In genomic region chr19:10998045-10998533, GRCh38 we compare ENCODE assay signal across 1 cellular context.
TF ChIP-seq lines count a peak whose summit lies in the region.

No MANE protein-coding gene starts in this region.

TF ChIP-seq in HepG2, 621 proteins besides CTCF, POLR2A, EP300 and RAD21 (continued from another document and continues in another):
- no peak for TF ChIP-seq GMEB1 (CRISPR knock-in tag; IDR thresholded peaks at IDR 0.05; ENCODE audit: borderline replicate concordance)
- no peak for TF ChIP-seq MBD4 (IDR thresholded peaks at IDR 0.05; ENCODE audit: borderline replicate concordance, low read length)
- no peak for TF ChIP-seq TCF7L2 (IDR thresholded peaks at IDR 0.05; ENCODE audit: low read depth, low read length)
- peak; percentile 41; the same call in 1 of the 2 replicates for TF ChIP-seq TBX2 (CRISPR knock-in tag; IDR thresholded peaks at IDR 0.05; ENCODE audit: borderline replicate concordance)
- TF ChIP-seq ZUFSP (CRISPR knock-in tag; IDR thresholded peaks at IDR 0.05; ENCODE audit: borderline replicate concordance): no peak
- no peak for TF ChIP-seq ZNF318 (CRISPR knock-in tag; IDR thresholded peaks at IDR 0.05)
- peak; percentile 47; the same call in 1 of the 2 replicates for TF ChIP-seq ZNF362 (CRISPR knock-in tag; IDR thresholded peaks at IDR 0.05; ENCODE audit: borderline replicate concordance)
- no peak for TF ChIP-seq ASH2L (IDR thresholded peaks at IDR 0.05; ENCODE audit: insufficient read length, low read depth, low read length)
- no peak for TF ChIP-seq ZGPAT (CRISPR knock-in tag; IDR thresholded peaks at IDR 0.05)
- no peak for TF ChIP-seq ZNF777 (CRISPR knock-in tag; IDR thresholded peaks at IDR 0.05)
- TF ChIP-seq RCOR2 (CRISPR knock-in tag; IDR thresholded peaks at IDR 0.05): 0 out of 2 replicates have a peak, but pooled peaks have one; percentile 19
- no peak for TF ChIP-seq REXO4 (CRISPR knock-in tag; IDR thresholded peaks at IDR 0.05; ENCODE audit: borderline replicate concordance)
- no peak for TF ChIP-seq MAFK (conservative IDR thresholded peaks at IDR 0.05 in 1 of 2, IDR thresholded peaks at IDR 0.05 in 1 of 2; ENCODE audit: low read length in 2 of 2)
- TF ChIP-seq ZNF879 (CRISPR knock-in tag; IDR thresholded peaks at IDR 0.05): no peak
- 0 out of 2 replicates have a peak, but pooled peaks have one; percentile 14 for TF ChIP-seq POGZ (CRISPR knock-in tag; IDR thresholded peaks at IDR 0.05)
- no peak for TF ChIP-seq PHF8 (CRISPR knock-in tag; IDR thresholded peaks at IDR 0.05)
- no peak for TF ChIP-seq TCF12 (IDR thresholded peaks at IDR 0.05)
- TF ChIP-seq TCF12 (CRISPR knock-in tag; IDR thresholded peaks at IDR 0.05): no peak
- TF ChIP-seq KMT2B (CRISPR knock-in tag; IDR thresholded peaks at IDR 0.05): no peak
- no peak for TF ChIP-seq BRD4 (CRISPR knock-in tag; IDR thresholded peaks at IDR 0.05)
- TF ChIP-seq DR1 (CRISPR knock-in tag; IDR thresholded peaks at IDR 0.05): no peak
- peak; percentile 54; the same call in 1 of the 2 replicates for TF ChIP-seq SALL1 (CRISPR knock-in tag; IDR thresholded peaks at IDR 0.05)
- no peak for TF ChIP-seq SRY (CRISPR knock-in tag; IDR thresholded peaks at IDR 0.05)
- no peak for TF ChIP-seq MTA3 (CRISPR knock-in tag; IDR thresholded peaks at IDR 0.05)
- no peak for TF ChIP-seq ZBTB8A (CRISPR knock-in tag; IDR thresholded peaks at IDR 0.05; ENCODE audit: borderline replicate concordance, low read depth)
- peak; percentile 50; the same call in 1 of the 2 replicates for TF ChIP-seq RARA (CRISPR knock-in tag; IDR thresholded peaks at IDR 0.05)
- no peak for TF ChIP-seq FOSL1 (CRISPR knock-in tag; IDR thresholded peaks at IDR 0.05; ENCODE audit: borderline replicate concordance)
- TF ChIP-seq ZKSCAN8 (CRISPR knock-in tag; IDR thresholded peaks at IDR 0.05; ENCODE audit: borderline replicate concordance): no peak
- 0 out of 2 replicates have a peak, but pooled peaks have one; percentile 15 for TF ChIP-seq PHF21A (CRISPR knock-in tag; IDR thresholded peaks at IDR 0.05)
- no peak for TF ChIP-seq ZNF253 (CRISPR knock-in tag; IDR thresholded peaks at IDR 0.05; ENCODE audit: borderline replicate concordance)
- TF ChIP-seq YEATS4 (CRISPR knock-in tag; IDR thresholded peaks at IDR 0.05; ENCODE audit: borderline replicate concordance): no peak
- TF ChIP-seq LCORL (IDR thresholded peaks at IDR 0.05): no peak
- TF ChIP-seq LCORL (CRISPR knock-in tag; IDR thresholded peaks at IDR 0.05): 0 out of 2 replicates have a peak, but pooled peaks have one; percentile 27
- no peak for TF ChIP-seq MLX (CRISPR knock-in tag; IDR thresholded peaks at IDR 0.05)
- TF ChIP-seq ZNF562 (CRISPR knock-in tag; IDR thresholded peaks at IDR 0.05; ENCODE audit: borderline replicate concordance): no peak
- TF ChIP-seq ZNF710 (CRISPR knock-in tag; IDR thresholded peaks at IDR 0.05; ENCODE audit: borderline replicate concordance): no peak
- 0 out of 2 replicates have a peak, but pooled peaks have one; percentile 24 for TF ChIP-seq RXRA (CRISPR knock-in tag; IDR thresholded peaks at IDR 0.05)
- no peak for TF ChIP-seq CEBPG (CRISPR knock-in tag; IDR thresholded peaks at IDR 0.05)
- TF ChIP-seq ZNF512 (CRISPR knock-in tag; IDR thresholded peaks at IDR 0.05): no peak
- TF ChIP-seq ZNF644 (CRISPR knock-in tag; IDR thresholded peaks at IDR 0.05; ENCODE audit: low read depth): peak; percentile 91
- TF ChIP-seq MIER3 (CRISPR knock-in tag; IDR thresholded peaks at IDR 0.05; ENCODE audit: borderline replicate concordance): no peak
- TF ChIP-seq MED13 (CRISPR knock-in tag; IDR thresholded peaks at IDR 0.05): no peak
- no peak for TF ChIP-seq ZNF598 (CRISPR knock-in tag; IDR thresholded peaks at IDR 0.05; ENCODE audit: borderline replicate concordance)
- TF ChIP-seq ZNF496 (CRISPR knock-in tag; IDR thresholded peaks at IDR 0.05; ENCODE audit: insufficient replicate concordance): no peak
- no peak for TF ChIP-seq KAT7 (CRISPR knock-in tag; IDR thresholded peaks at IDR 0.05; ENCODE audit: borderline replicate concordance)
- TF ChIP-seq ZNF572 (CRISPR knock-in tag; IDR thresholded peaks at IDR 0.05): no peak
- TF ChIP-seq THAP7 (CRISPR knock-in tag; IDR thresholded peaks at IDR 0.05): no peak
- TF ChIP-seq RFX3 (CRISPR knock-in tag; IDR thresholded peaks at IDR 0.05): no peak
- TF ChIP-seq ZNF713 (CRISPR knock-in tag; IDR thresholded peaks at IDR 0.05): no peak
